Comparison of ENCODE assay signal across 18 cellular contexts in the genomic region with DNA sequence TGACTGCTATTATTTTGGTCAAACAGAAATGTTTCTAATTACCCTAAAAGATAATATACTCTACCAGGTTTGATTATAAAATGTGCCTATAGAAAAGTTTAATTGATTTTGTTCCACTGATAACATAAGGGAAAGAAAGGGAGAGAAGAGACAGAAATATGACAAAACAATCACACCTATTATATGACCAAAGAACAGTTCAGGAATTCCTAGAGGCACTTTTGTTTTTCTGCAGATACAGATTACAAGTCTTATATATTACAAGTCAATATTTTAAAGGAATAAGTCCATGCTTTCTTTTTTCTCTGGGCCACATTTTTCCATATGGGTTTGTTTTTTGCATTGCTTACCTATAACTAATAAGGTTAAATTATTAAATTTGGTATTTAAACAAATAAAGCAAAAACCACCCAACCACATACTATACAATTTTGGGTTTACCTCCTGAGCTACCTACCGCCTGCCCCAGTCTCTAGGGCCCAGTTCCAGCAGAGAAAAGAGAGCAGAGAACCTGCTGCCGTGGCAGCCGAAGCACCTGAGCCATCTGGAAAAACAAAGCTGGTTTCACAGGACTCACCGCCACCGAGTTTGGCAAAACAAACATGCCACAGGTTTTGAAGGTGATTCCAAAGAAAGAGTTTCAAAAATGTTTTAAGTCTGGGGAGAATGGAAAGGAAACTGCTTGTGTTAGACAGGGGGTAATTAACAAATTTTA.
DNase-seq lines count a peak whose midpoint lies in the region; ATAC-seq and TF ChIP-seq lines count a peak whose summit lies in the region.
"Had no signal": no experiment of that assay in that cellular context is flagged by ENCODE, and none has a peak within 500 bp of the region (broad histone marks: within the 10 kb centered on the region; RNA-seq: fewer than 3 reads in every experiment).

No MANE protein-coding gene starts in this region.

- peak; percentile 79 for ATAC-seq in left lung

- intact Hi-C loops in left lung (cut with DNase I), result no loop called here
- intact Hi-C loops in thyroid gland (cut with DNase I), result no loop called here

- 27 to 53% methylated on average over 5 of the region's 5 CpGs for WGBS in thyroid gland, 2 donors

- TF ChIP-seq CTCF in astrocyte of the cerebellum (IDR thresholded peaks at IDR 0.05; ENCODE audit: low read depth, low read length, missing control alignments) (no peak), left lung (IDR thresholded peaks at IDR 0.05) (no peak), thyroid gland (IDR thresholded peaks at IDR 0.05) (no peak)

- in situ Hi-C loops in astrocyte of the cerebellum (cut with HindIII; ENCODE audit: low sequenced_read_pairs), result no loop called here

- H3K36me3 ChIP-seq in left lung (no peaks in the 10 kb centered on the region), thyroid gland (no peaks in the 10 kb centered on the region)
- H3K36me3 ChIP-seq: cardiac muscle cell, SJCRH30 had no signal

- H3K27ac ChIP-seq in left lung, result peak overlapping the region in 1 of 2 donors; percentile 41
- H3K27ac ChIP-seq in thyroid gland, result peak overlapping the region; percentile 85 to 97 (median 93)
- H3K27ac ChIP-seq: cardiac muscle cell, SJCRH30 had no signal

- H3K4me1 ChIP-seq in left lung, result no peaks in the 10 kb centered on the region
- peaks cover 20 to 36% of the 10 kb centered on the region in 2 donors for H3K4me1 ChIP-seq in thyroid gland
- H3K4me1 ChIP-seq: SJCRH30 had no signal

- DNase-seq in NCI-H1105 treated with DMSO at 0.1 percent for 48 hours (lab: John Stamatoyannopoulos, UW) (peak; percentile 37), NCI-H1105 (lab: John Stamatoyannopoulos, UW) (no peak), astrocyte of the cerebellum (ENCODE audit: low read depth) (no peak), left lung (no peak), thyroid gland (peak; percentile 71 to 78), glomerular visceral epithelial cell (ENCODE audit: extremely low spot score) (no peak), ureter (ENCODE audit: low spot score) (no peak)
- DNase-seq in activated CD8-positive, alpha-beta memory T cell treated with anti-CD3 and anti-CD28 coated beads for 24 hours, result no peak
- DNase-seq: 8988T; activated CD4-positive, alpha-beta T cell treated with anti-CD3 and anti-CD28 coated beads, Interleukin-2, amount 50 U/mL, for 48 hours; activated T-cell treated with anti-CD3 and anti-CD28 coated beads, Interleukin-2, amount 50 U/mL, for 48 hours; effector memory CD4-positive, alpha-beta T cell; EL; mesenchymal stem cell; SJCRH30; stimulated activated CD4-positive, alpha-beta T cell treated with anti-CD3 and anti-CD28 coated beads, Interleukin-2, amount 100 ng/mL, for 24 hours; T1000 had no signal

- H3K4me3 ChIP-seq in astrocyte of the cerebellum (ENCODE audit: low read depth, low read length) (peak overlapping the region; percentile 25), left lung (no peak overlapping the region), thyroid gland (replicated peaks in 1 of 3) (peak overlapping the region in 1 of 3 donors; percentile 3)
- H3K4me3 ChIP-seq: cardiac muscle cell, SJCRH30 had no signal

- H3K27me3 ChIP-seq in left lung (no peaks in the 10 kb centered on the region), thyroid gland (no peaks in the 10 kb centered on the region)
- H3K27me3 ChIP-seq: cardiac muscle cell, SJCRH30 had no signal

- peak in 1 of 2 donors; percentile 46 for TF ChIP-seq POLR2A in thyroid gland (IDR thresholded peaks at IDR 0.05)

- H3K9me3 ChIP-seq in left lung (no peaks in the 10 kb centered on the region), thyroid gland (no peaks in the 10 kb centered on the region)
- H3K9me3 ChIP-seq: SJCRH30 had no signal

Comparison
In these comparisons a context has a peak if more than half of its experiments do, and no peak if none do; other contexts are left out.
1. DNase-seq: peak in NCI-H1105 treated with DMSO at 0.1 percent for 48 hours (single experiment) and thyroid gland (2 of 2); none in NCI-H1105 (single experiment), astrocyte of the cerebellum (single experiment), left lung (0 of 2), glomerular visceral epithelial cell (single experiment), activated CD8-positive, alpha-beta memory T cell treated with anti-CD3 and anti-CD28 coated beads for 24 hours (single experiment) and ureter (single experiment).